Comparison of ENCODE assay signal across 1 cellular context in genomic region chr5:157772077-157772613, GRCh38.
TF ChIP-seq lines count a peak whose summit lies in the region.

No MANE protein-coding gene starts in this region.

TF ChIP-seq in GM23338, 12 proteins besides CTCF, POLR2A, EP300 and RAD21 (continued from another document):
- TF ChIP-seq ZNF462 (CRISPR knock-in tag; IDR thresholded peaks at IDR 0.05) = no peak
